In the genomic region with DNA sequence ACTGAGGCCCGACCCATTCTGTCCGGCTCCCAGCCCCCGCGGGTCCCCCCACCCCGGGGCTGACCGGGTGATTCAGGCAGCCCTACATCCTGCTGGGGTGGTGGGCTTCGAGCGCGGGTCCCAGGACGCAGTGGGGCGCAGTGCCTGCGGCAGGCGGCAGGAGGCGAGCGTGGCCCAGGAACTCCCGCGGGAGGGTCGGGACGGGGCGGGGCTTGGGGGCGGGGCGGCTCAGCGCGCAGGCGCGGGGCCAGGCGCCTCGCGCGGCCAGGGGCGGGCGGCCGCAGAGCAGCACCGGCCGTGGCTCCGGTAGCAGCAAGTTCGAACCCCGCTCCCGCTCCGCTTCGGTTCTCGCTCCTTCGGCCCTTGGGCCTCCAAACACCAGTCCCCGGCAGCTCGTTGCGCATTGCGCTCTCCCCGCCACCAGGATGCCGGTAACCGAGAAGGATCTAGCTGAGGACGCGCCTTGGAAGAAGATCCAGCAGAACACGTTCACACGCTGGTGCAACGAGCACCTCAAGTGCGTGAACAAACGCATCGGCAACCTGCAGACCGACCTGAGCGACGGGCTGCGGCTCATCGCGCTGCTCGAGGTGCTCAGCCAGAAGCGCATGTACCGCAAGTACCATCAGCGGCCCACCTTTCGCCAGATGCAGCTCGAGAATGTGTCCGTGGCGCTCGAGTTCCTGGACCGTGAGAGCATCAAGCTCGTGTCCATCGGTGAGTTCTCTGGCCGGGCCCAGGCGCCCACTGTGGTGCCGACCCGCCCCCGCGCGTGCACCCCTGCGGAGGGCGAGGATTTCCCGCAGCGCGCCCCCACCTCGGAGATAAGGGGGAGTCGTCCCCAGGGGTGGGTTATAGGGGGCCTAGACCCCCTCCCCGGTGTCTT, we compare ENCODE assay signal across 7 cellular contexts. TPM values are rescaled to one million over a fixed set of nuclear protein-coding genes. Genes with fewer than 3 reads are reported as not detected.
DNase-seq lines count a peak whose midpoint lies in the region; ATAC-seq and TF ChIP-seq lines count a peak whose summit lies in the region.

A gene with protein sequence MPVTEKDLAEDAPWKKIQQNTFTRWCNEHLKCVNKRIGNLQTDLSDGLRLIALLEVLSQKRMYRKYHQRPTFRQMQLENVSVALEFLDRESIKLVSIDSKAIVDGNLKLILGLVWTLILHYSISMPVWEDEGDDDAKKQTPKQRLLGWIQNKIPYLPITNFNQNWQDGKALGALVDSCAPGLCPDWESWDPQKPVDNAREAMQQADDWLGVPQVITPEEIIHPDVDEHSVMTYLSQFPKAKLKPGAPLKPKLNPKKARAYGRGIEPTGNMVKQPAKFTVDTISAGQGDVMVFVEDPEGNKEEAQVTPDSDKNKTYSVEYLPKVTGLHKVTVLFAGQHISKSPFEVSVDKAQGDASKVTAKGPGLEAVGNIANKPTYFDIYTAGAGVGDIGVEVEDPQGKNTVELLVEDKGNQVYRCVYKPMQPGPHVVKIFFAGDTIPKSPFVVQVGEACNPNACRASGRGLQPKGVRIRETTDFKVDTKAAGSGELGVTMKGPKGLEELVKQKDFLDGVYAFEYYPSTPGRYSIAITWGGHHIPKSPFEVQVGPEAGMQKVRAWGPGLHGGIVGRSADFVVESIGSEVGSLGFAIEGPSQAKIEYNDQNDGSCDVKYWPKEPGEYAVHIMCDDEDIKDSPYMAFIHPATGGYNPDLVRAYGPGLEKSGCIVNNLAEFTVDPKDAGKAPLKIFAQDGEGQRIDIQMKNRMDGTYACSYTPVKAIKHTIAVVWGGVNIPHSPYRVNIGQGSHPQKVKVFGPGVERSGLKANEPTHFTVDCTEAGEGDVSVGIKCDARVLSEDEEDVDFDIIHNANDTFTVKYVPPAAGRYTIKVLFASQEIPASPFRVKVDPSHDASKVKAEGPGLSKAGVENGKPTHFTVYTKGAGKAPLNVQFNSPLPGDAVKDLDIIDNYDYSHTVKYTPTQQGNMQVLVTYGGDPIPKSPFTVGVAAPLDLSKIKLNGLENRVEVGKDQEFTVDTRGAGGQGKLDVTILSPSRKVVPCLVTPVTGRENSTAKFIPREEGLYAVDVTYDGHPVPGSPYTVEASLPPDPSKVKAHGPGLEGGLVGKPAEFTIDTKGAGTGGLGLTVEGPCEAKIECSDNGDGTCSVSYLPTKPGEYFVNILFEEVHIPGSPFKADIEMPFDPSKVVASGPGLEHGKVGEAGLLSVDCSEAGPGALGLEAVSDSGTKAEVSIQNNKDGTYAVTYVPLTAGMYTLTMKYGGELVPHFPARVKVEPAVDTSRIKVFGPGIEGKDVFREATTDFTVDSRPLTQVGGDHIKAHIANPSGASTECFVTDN (N-terminal part only) (plus strand): TSS at position 283 of the 886 bp plus-strand sequence. CDS start 143 bp downstream, at position 426.

- peak; percentile 33 for DNase-seq in NCI-H2171 treated with DMSO at 0.1 percent for 48 hours (lab: John Stamatoyannopoulos, UW)
- DNase-seq in activated CD4-positive, alpha-beta T cell treated with anti-CD3 and anti-CD28 coated beads, Interleukin-2, amount 50 U/mL, for 24 hours (ENCODE audit: low read depth in 1 of 2, low spot score in 1 of 2) = peak; percentile 59 to 65
- peak; percentile 85 for DNase-seq in dermis blood vessel endothelial cell
- DNase-seq in stimulated activated CD4-positive, alpha-beta T cell treated with anti-CD3 and anti-CD28 coated beads, Interleukin-4, amount 100 ng/mL, for 4 hours = peak; percentile 69 to 85

- peak within 1 kb of the TSS; percentile 91 to 97 for H3K9ac ChIP-seq in liver (ENCODE audit: low read depth in 1 of 2, low read length in 2 of 2)

- H3K36me3 ChIP-seq in liver (ENCODE audit: control insufficient read depth in 4 of 4, insufficient read depth in 3 of 4, low read depth in 1 of 4, low read length in 3 of 4) = no peaks in the 10 kb centered on the region

- peak; percentile 68 to 76 for TF ChIP-seq RAD21 in liver (IDR thresholded peaks at IDR 0.05)

- no peaks in the 10 kb centered on the region for H3K27me3 ChIP-seq in liver (ENCODE audit: control insufficient read depth in 4 of 4, insufficient read depth in 4 of 4, low read length in 3 of 4)

- peak; percentile 74 for ATAC-seq in HG02642 (IDR thresholded peaks at IDR 0.05; ENCODE audit: poor library complexity, unreplicated experiment)

- WGBS in liver = under 1% methylated on average over 91 of the region's 91 CpGs

- peak within 1 kb of the TSS; percentile 94 to 96 for H3K27ac ChIP-seq in liver (ENCODE audit: low read depth in 1 of 2, low read length in 2 of 2)

- peak within 1 kb of the TSS; percentile 79 to 99 (median 99) for H3K4me3 ChIP-seq in liver (ENCODE audit: low read depth in 1 of 3, low read length in 3 of 3)

- H3K4me1 ChIP-seq in liver (ENCODE audit: control insufficient read depth in 4 of 4, insufficient read depth in 4 of 4, low read length in 3 of 4) = peaks cover 3 to 51% (median 27%) of the 10 kb centered on the region in 4 donors

- TF ChIP-seq POLR2A in GM15510 (IDR thresholded peaks at IDR 0.05; ENCODE audit: borderline replicate concordance, extremely low read depth, insufficient read length) = peak; percentile 67

- peak; percentile 79 for TF ChIP-seq CTCF in liver (IDR thresholded peaks at IDR 0.05; ENCODE audit: low read depth, low read length, missing input control)

- H3K9me3 ChIP-seq in liver (ENCODE audit: control insufficient read depth in 4 of 4, low read length in 3 of 4) = no peaks in the 10 kb centered on the region

TF ChIP-seq in liver, 16 proteins besides CTCF, POLR2A, EP300 and RAD21:
- peak; percentile 45 for TF ChIP-seq REST (IDR thresholded peaks at IDR 0.05)
- TF ChIP-seq FOXA2 (IDR thresholded peaks at IDR 0.05) = no peak

RNA-seq across cellular contexts. Expression of the gene that starts here (rescaled TPM):
- 676 and 796 TPM in 2 replicates for total RNA-seq in dermis blood vessel endothelial cell
- total RNA-seq in liver = 100 to 1,000 TPM in 1 of 2 donors, 10 to 100 TPM in 1; 53.8 to 124 TPM
- 10 to 100 TPM; 22.9 to 34.7 TPM for polyA plus RNA-seq in liver

Comparison
In these comparisons a context has a peak if more than half of its experiments do, and no peak if none do; other contexts are left out.
1. Peak in every context shown above with its lines: DNase-seq, ATAC-seq, H3K4me3 ChIP-seq and H3K27ac ChIP-seq.
2. DNase-seq: peak in every context shown above with its lines; median percentile 85 in dermis blood vessel endothelial cell; 77 in stimulated activated CD4-positive, alpha-beta T cell treated with anti-CD3 and anti-CD28 coated beads, Interleukin-4, amount 100 ng/mL, for 4 hours; 62 in activated CD4-positive, alpha-beta T cell treated with anti-CD3 and anti-CD28 coated beads, Interleukin-2, amount 50 U/mL, for 24 hours; 33 in NCI-H2171 treated with DMSO at 0.1 percent for 48 hours.